ENCODE assay signal across 1 cellular context in the genomic region with DNA sequence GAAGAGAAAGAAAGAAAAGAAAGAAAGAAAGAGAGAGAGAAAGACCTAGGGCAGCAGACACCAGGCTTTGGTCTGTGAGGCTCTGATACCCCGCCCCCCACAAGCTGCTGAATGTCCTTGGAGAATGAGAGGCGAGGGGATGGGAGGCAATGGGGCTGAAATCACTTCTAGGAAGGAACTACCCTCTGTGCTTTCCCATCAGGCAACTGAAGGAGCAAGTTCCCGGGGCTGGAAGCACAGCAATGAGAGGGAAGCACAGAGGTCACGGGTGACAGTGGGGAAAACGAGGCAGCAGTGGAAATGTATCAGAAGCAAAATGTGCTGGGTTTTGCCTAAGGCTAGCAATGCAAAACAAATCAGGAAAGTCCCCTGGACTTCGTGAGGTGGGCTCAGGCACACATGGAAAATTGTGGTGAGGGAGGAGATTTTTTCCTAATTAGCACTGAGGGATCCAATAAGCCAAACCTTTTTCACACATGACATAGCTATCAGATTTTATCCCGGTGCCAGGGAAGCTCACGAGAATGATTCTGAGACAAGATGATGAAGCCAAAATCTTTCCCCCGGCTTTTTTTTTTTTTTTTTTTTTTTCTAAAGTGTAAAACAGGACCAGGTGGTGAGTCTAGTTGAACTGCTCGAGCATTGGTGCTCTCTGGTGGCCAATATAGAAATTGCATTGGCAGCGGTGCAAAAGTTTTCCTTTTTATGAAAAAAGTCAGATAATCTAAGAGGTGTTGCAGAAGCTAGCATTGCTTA.
TF ChIP-seq lines count a peak whose summit lies in the region.

No MANE protein-coding gene starts in this region.

TF ChIP-seq in SK-N-SH, 30 proteins besides CTCF, POLR2A, EP300 and RAD21 (continued from another document):
- TF ChIP-seq NRF1 (IDR thresholded peaks at IDR 0.05; ENCODE audit: low read depth, low read length) = peak; percentile 31; the same call in 1 of the 2 replicates
- TF ChIP-seq, protein P1, sequence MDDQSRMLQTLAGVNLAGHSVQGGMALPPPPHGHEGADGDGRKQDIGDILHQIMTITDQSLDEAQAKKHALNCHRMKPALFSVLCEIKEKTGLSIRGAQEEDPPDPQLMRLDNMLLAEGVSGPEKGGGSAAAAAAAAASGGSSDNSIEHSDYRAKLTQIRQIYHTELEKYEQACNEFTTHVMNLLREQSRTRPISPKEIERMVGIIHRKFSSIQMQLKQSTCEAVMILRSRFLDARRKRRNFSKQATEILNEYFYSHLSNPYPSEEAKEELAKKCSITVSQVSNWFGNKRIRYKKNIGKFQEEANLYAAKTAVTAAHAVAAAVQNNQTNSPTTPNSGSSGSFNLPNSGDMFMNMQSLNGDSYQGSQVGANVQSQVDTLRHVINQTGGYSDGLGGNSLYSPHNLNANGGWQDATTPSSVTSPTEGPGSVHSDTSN (IDR thresholded peaks at IDR 0.05) = no peak
TF ChIP-seq in SK-N-SH: peak in this region for 3.
